ENCODE assay signal across 10 cellular contexts in genomic region chr20:48923149-48923718, GRCh38. TPM values are rescaled to one million over a fixed set of nuclear protein-coding genes. Genes with fewer than 3 reads are reported as not detected.
DNase-seq lines count a peak whose midpoint lies in the region; ATAC-seq and TF ChIP-seq lines count a peak whose summit lies in the region.
"Had no signal": no experiment of that assay in that cellular context is flagged by ENCODE, and none has a peak within 500 bp of the region (broad histone marks: within the 10 kb centered on the region; RNA-seq: fewer than 3 reads in every experiment).

No MANE protein-coding gene starts in this region.

- intact Hi-C loops in activated CD4-positive, alpha-beta T cell treated with anti-CD3 and anti-CD28 coated beads for 36 hours (cut with DNase I, micrococcal nuclease) = loop anchor here (5.0 kb wide), 2 partner anchors 124 to 141 kb away; partner anchors contain the start of gene CSE1L (in 1 of the 2)
- intact Hi-C loops in activated B cell treated with CpG ODN at 0.5 μM for 24 hours (cut with micrococcal nuclease) = loop anchor here (2.0 to 10.0 kb wide), 5 partner anchors 124 to 1511 kb away; partner anchors contain the start of genes CSE1L and ZNFX1
- intact Hi-C loops in left ventricle myocardium inferior (cut with micrococcal nuclease) = no loop called here

- H3K27me3 ChIP-seq in left ventricle myocardium inferior (ENCODE audit: low read depth) = no peaks in the 10 kb centered on the region

- no peaks in the 10 kb centered on the region for H3K9me3 ChIP-seq in left ventricle myocardium inferior (replicated peaks)
- H3K9me3 ChIP-seq: prostate gland had no signal

- no peaks in the 10 kb centered on the region for H3K36me3 ChIP-seq in left ventricle myocardium inferior
- H3K36me3 ChIP-seq: prostate gland had no signal

- no peak for DNase-seq in activated CD4-positive, alpha-beta T cell treated with anti-CD3 and anti-CD28 coated beads for 36 hours
- no peak for DNase-seq in activated CD4-positive, alpha-beta T cell treated with anti-CD3 and anti-CD28 coated beads for 1 hour
- no peak for DNase-seq in activated B cell treated with CpG ODN at 0.5 μM for 24 hours
- DNase-seq in left ventricle myocardium inferior = no peak
- no peak for DNase-seq in stimulated activated effector memory CD8-positive, alpha-beta T cell treated with anti-CD3 and anti-CD28 coated beads, Interleukin-12 subunit alpha, Interleukin-12 subunit beta, amount 100 ng/mL, for 72 hours (ENCODE audit: low spot score in 2 of 2)
- no peak for DNase-seq in kidney glomerular epithelial cell (lab: John Stamatoyannopoulos, UW)
- DNase-seq in GM13976 (ENCODE audit: low spot score) = no peak

- peak overlapping the region; percentile 98 for H3K27ac ChIP-seq in left ventricle myocardium inferior (replicated peaks)

- ATAC-seq in activated CD4-positive, alpha-beta T cell treated with anti-CD3 and anti-CD28 coated beads for 36 hours = no peak
- no peak for ATAC-seq in activated B cell treated with CpG ODN at 0.5 μM for 24 hours (ENCODE audit: low read depth)
- no peak for ATAC-seq in stimulated activated effector memory CD8-positive, alpha-beta T cell treated with anti-CD3 and anti-CD28 coated beads, Interleukin-12 subunit alpha, Interleukin-12 subunit beta, amount 100 ng/mL, for 72 hours
- no peak for ATAC-seq in GM18502 (IDR thresholded peaks at IDR 0.05; ENCODE audit: poor library complexity, unreplicated experiment)

- peak overlapping the region; percentile 96 for H3K4me3 Mint-ChIP-seq in activated CD4-positive, alpha-beta T cell treated with anti-CD3 and anti-CD28 coated beads for 36 hours
- H3K4me3 Mint-ChIP-seq in activated B cell treated with CpG ODN at 0.5 μM for 24 hours = peak overlapping the region; percentile 71
- peak overlapping the region; percentile 86 for H3K4me3 Mint-ChIP-seq in stimulated activated effector memory CD8-positive, alpha-beta T cell treated with anti-CD3 and anti-CD28 coated beads, Interleukin-12 subunit alpha, Interleukin-12 subunit beta, amount 100 ng/mL, for 72 hours

- H3K27ac Mint-ChIP-seq in activated CD4-positive, alpha-beta T cell treated with anti-CD3 and anti-CD28 coated beads for 36 hours = peak overlapping the region; percentile 57
- peak overlapping the region; percentile 86 for H3K27ac Mint-ChIP-seq in activated B cell treated with CpG ODN at 0.5 μM for 24 hours
- peak overlapping the region; percentile 37 for H3K27ac Mint-ChIP-seq in stimulated activated effector memory CD8-positive, alpha-beta T cell treated with anti-CD3 and anti-CD28 coated beads, Interleukin-12 subunit alpha, Interleukin-12 subunit beta, amount 100 ng/mL, for 72 hours

- TF ChIP-seq CTCF in activated B cell treated with CpG ODN at 0.5 μM for 24 hours (IDR thresholded peaks at IDR 0.05) (no peak), left ventricle myocardium inferior (IDR thresholded peaks at IDR 0.05; ENCODE audit: borderline replicate concordance) (no peak), GM13976 (IDR thresholded peaks at IDR 0.05; ENCODE audit: borderline replicate concordance, control extremely low read depth, extremely low read depth, insufficient read depth, missing control alignments) (no peak)

- POLR2A ChIA-PET in activated CD4-positive, alpha-beta T cell treated with anti-CD3 and anti-CD28 coated beads for 36 hours (lab: Charles Lee) = interaction anchor here (0.8 kb wide), 1 partner anchor 12 kb away, joined by 3 read pairs; no protein-coding TSS in a partner anchor
- POLR2A ChIA-PET in activated B cell treated with CpG ODN at 0.5 μM for 24 hours (lab: Charles Lee) = interaction anchor here (1.2 to 3.7 kb wide), 6 partner anchors 11 to 207 kb away, joined by 3 to 22 read pairs (median 4); partner anchors contain the start of genes CSE1L and PREX1

- peak overlapping the region; percentile 96 for H3K4me3 ChIP-seq in left ventricle myocardium inferior

- CTCF ChIA-PET in activated CD4-positive, alpha-beta T cell treated with anti-CD3 and anti-CD28 coated beads for 36 hours (lab: Charles Lee) = interaction anchor here (0.6 kb wide), 2 partner anchors 19 to 281 kb away, joined by 3 read pairs; no protein-coding TSS in a partner anchor
- CTCF ChIA-PET in activated B cell treated with CpG ODN at 0.5 μM for 24 hours (lab: Charles Lee) = interaction anchor here (1.4 kb wide), 1 partner anchor 18 kb away, joined by 3 read pairs; no protein-coding TSS in a partner anchor

- peaks cover 55% of the 10 kb centered on the region for H3K4me1 Mint-ChIP-seq in activated CD4-positive, alpha-beta T cell treated with anti-CD3 and anti-CD28 coated beads for 36 hours
- H3K4me1 Mint-ChIP-seq in activated B cell treated with CpG ODN at 0.5 μM for 24 hours = peaks cover 71% of the 10 kb centered on the region
- peaks cover 46% of the 10 kb centered on the region for H3K4me1 Mint-ChIP-seq in stimulated activated effector memory CD8-positive, alpha-beta T cell treated with anti-CD3 and anti-CD28 coated beads, Interleukin-12 subunit alpha, Interleukin-12 subunit beta, amount 100 ng/mL, for 72 hours

- peaks cover 5% of the 10 kb centered on the region for H3K36me3 Mint-ChIP-seq in activated CD4-positive, alpha-beta T cell treated with anti-CD3 and anti-CD28 coated beads for 36 hours (ENCODE audit: low read depth)
- peaks cover 6% of the 10 kb centered on the region for H3K36me3 Mint-ChIP-seq in activated B cell treated with CpG ODN at 0.5 μM for 24 hours (ENCODE audit: low read depth)
- peaks cover 11% of the 10 kb centered on the region for H3K36me3 Mint-ChIP-seq in stimulated activated effector memory CD8-positive, alpha-beta T cell treated with anti-CD3 and anti-CD28 coated beads, Interleukin-12 subunit alpha, Interleukin-12 subunit beta, amount 100 ng/mL, for 72 hours

- no peaks in the 10 kb centered on the region for H3K27me3 Mint-ChIP-seq in activated CD4-positive, alpha-beta T cell treated with anti-CD3 and anti-CD28 coated beads for 36 hours
- no peaks in the 10 kb centered on the region for H3K27me3 Mint-ChIP-seq in activated B cell treated with CpG ODN at 0.5 μM for 24 hours
- H3K27me3 Mint-ChIP-seq: dendritic cell treated with granulocyte-macrophage colony-stimulating factor and Interleukin-4, amounts not matched to agents 40 ng/mL and 50 ng/mL, for 4 days had no signal

- peaks cover 2% of the 10 kb centered on the region for H3K9me3 Mint-ChIP-seq in activated CD4-positive, alpha-beta T cell treated with anti-CD3 and anti-CD28 coated beads for 36 hours (ENCODE audit: low read depth)
- H3K9me3 Mint-ChIP-seq in activated B cell treated with CpG ODN at 0.5 μM for 24 hours = no peaks in the 10 kb centered on the region
- H3K9me3 Mint-ChIP-seq in stimulated activated effector memory CD8-positive, alpha-beta T cell treated with anti-CD3 and anti-CD28 coated beads, Interleukin-12 subunit alpha, Interleukin-12 subunit beta, amount 100 ng/mL, for 72 hours = no peaks in the 10 kb centered on the region
- H3K9me3 Mint-ChIP-seq: dendritic cell treated with granulocyte-macrophage colony-stimulating factor and Interleukin-4, amounts not matched to agents 40 ng/mL and 50 ng/mL, for 4 days had no signal

- in situ Hi-C loops in GM13976 (cut with MboI; ENCODE audit: low sequenced_read_pairs, unreplicated experiment) = no loop called here

- peaks cover 73% of the 10 kb centered on the region for H3K4me1 ChIP-seq in left ventricle myocardium inferior

RNA-seq across cellular contexts. Expression of gene ARFGEF2, which starts 1.7 kb away (rescaled TPM):
- 10 to 100 TPM; 19.3 to 20.5 TPM for total RNA-seq in activated CD4-positive, alpha-beta T cell treated with anti-CD3 and anti-CD28 coated beads for 36 hours
- total RNA-seq in activated B cell treated with CpG ODN at 0.5 μM for 24 hours = 30.8 and 39.0 TPM in 2 replicates
- 45.1 TPM for total RNA-seq in left ventricle myocardium inferior
